In genomic region chr15:22850055-22850454, GRCh38 we compare ENCODE assay signal across 1 cellular context.
TF ChIP-seq lines count a peak whose summit lies in the region.

No MANE protein-coding gene starts in this region.

TF ChIP-seq in H1, 55 proteins besides CTCF, POLR2A, EP300 and RAD21:
- TF ChIP-seq CBX5 (IDR thresholded peaks at IDR 0.05; ENCODE audit: low read depth, low read length) (no peak), SUZ12 (IDR thresholded peaks at IDR 0.05; ENCODE audit: low read length) (no peak), CHD2 (IDR thresholded peaks at IDR 0.05; ENCODE audit: low read length) (no peak), MAFK (IDR thresholded peaks at IDR 0.05; ENCODE audit: low read depth, low read length) (no peak), SAP30 (IDR thresholded peaks at IDR 0.05; ENCODE audit: insufficient read depth, insufficient replicate concordance, low read length) (no peak), ASH2L (IDR thresholded peaks at IDR 0.05; ENCODE audit: low read length) (no peak), CREB1 (IDR thresholded peaks at IDR 0.05) (no peak), HDAC6 (IDR thresholded peaks at IDR 0.05; ENCODE audit: low read depth, low read length) (no peak), FOSL1 (IDR thresholded peaks at IDR 0.05; ENCODE audit: insufficient read depth, low read depth, low read length) (no peak), JUN (IDR thresholded peaks at IDR 0.05; ENCODE audit: low read depth, low read length) (no peak), NANOG (IDR thresholded peaks at IDR 0.05; ENCODE audit: insufficient read depth, low read depth, low read length, poor library complexity, severe bottlenecking) (no peak), SIRT6 (IDR thresholded peaks at IDR 0.05; ENCODE audit: low read length) (no peak), POLR2AphosphoS5 (IDR thresholded peaks at IDR 0.05; ENCODE audit: low read depth, low read length) (no peak), GTF2F1 (IDR thresholded peaks at IDR 0.05; ENCODE audit: borderline replicate concordance, low read depth, low read length) (no peak)
- TF ChIP-seq, protein P1, sequence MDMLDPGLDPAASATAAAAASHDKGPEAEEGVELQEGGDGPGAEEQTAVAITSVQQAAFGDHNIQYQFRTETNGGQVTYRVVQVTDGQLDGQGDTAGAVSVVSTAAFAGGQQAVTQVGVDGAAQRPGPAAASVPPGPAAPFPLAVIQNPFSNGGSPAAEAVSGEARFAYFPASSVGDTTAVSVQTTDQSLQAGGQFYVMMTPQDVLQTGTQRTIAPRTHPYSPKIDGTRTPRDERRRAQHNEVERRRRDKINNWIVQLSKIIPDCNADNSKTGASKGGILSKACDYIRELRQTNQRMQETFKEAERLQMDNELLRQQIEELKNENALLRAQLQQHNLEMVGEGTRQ (IDR thresholded peaks at IDR 0.05; ENCODE audit: low read length) = no peak
